Comparison of ENCODE assay signal across 21 cellular contexts in genomic region chr13:71017607-71018006, GRCh38.
"Had no signal": no experiment of that assay in that cellular context is flagged by ENCODE, and none has a peak within 500 bp of the region (broad histone marks: within the 10 kb centered on the region; RNA-seq: fewer than 3 reads in every experiment).

No MANE protein-coding gene starts in this region.

- H3K36me3 ChIP-seq: gastrocnemius medialis, sigmoid colon, thoracic aorta had no signal

- H3K36me3 Mint-ChIP-seq: activated naive CD4-positive, alpha-beta T cell treated with anti-CD3 and anti-CD28 coated beads, Interleukin-2, amount 10 ng/mL, durations not matched to agents 7 days and 5 days; brain; immature natural killer cell; naive thymus-derived CD4-positive, alpha-beta T cell; stimulated activated memory B cell treated with anti-CD40 and anti-IgM and Interleukin-4, amounts not matched to agents 10 μg/mL and 1 μg/mL and 100 μg/mL, for 72 hours had no signal

- H3K4me3 Mint-ChIP-seq: activated naive CD4-positive, alpha-beta T cell treated with anti-CD3 and anti-CD28 coated beads, Interleukin-2, amount 10 ng/mL, durations not matched to agents 7 days and 5 days; activated naive CD8-positive, alpha-beta T cell treated with anti-CD3 and anti-CD28 coated beads, Interleukin-2, amount 50 U/mL, for 24 hours; activated T-cell treated with anti-CD3 and anti-CD28 coated beads, Interleukin-2, amount 50 U/mL, for 4 hours; brain; immature natural killer cell; naive thymus-derived CD4-positive, alpha-beta T cell; stimulated activated memory B cell treated with anti-CD40 and anti-IgM and Interleukin-4, amounts not matched to agents 10 μg/mL and 1 μg/mL and 100 μg/mL, for 72 hours had no signal

- H3K4me3 ChIP-seq: gastrocnemius medialis, psoas muscle, sigmoid colon, thoracic aorta had no signal

- H3K4me1 Mint-ChIP-seq: activated naive CD4-positive, alpha-beta T cell treated with anti-CD3 and anti-CD28 coated beads, Interleukin-2, amount 10 ng/mL, durations not matched to agents 7 days and 5 days; activated naive CD8-positive, alpha-beta T cell treated with anti-CD3 and anti-CD28 coated beads, Interleukin-2, amount 50 U/mL, for 24 hours; brain; naive thymus-derived CD4-positive, alpha-beta T cell; stimulated activated memory B cell treated with anti-CD40 and anti-IgM and Interleukin-4, amounts not matched to agents 10 μg/mL and 1 μg/mL and 100 μg/mL, for 72 hours had no signal

- H3K27ac ChIP-seq: gastrocnemius medialis, psoas muscle, sigmoid colon, thoracic aorta had no signal

- ATAC-seq: activated CD4-positive, CD25-positive, alpha-beta regulatory T cell treated with anti-CD3 and anti-CD28 coated beads, Interleukin-2, amount 50 U/mL, for 24 hours; activated naive CD8-positive, alpha-beta T cell treated with anti-CD3 and anti-CD28 coated beads, Interleukin-2, amount 50 U/mL, for 24 hours; activated T-cell treated with anti-CD3 and anti-CD28 coated beads, Interleukin-2, amount 50 U/mL, for 4 hours; esophagus mucosa; gastrocnemius medialis; naive thymus-derived CD4-positive, alpha-beta T cell; psoas muscle; stimulated activated memory B cell treated with anti-CD40 and anti-IgM and Interleukin-4, amounts not matched to agents 10 μg/mL and 1 μg/mL and 100 μg/mL, for 72 hours had no signal

- H3K27me3 ChIP-seq: gastrocnemius medialis, sigmoid colon had no signal

- H3K27me3 Mint-ChIP-seq: activated naive CD4-positive, alpha-beta T cell treated with anti-CD3 and anti-CD28 coated beads, Interleukin-2, amount 10 ng/mL, durations not matched to agents 7 days and 5 days; activated naive CD8-positive, alpha-beta T cell treated with anti-CD3 and anti-CD28 coated beads, Interleukin-2, amount 50 U/mL, for 24 hours; brain; naive thymus-derived CD4-positive, alpha-beta T cell; stimulated activated memory B cell treated with anti-CD40 and anti-IgM and Interleukin-4, amounts not matched to agents 10 μg/mL and 1 μg/mL and 100 μg/mL, for 72 hours had no signal

- H3K27ac Mint-ChIP-seq: activated naive CD4-positive, alpha-beta T cell treated with anti-CD3 and anti-CD28 coated beads, Interleukin-2, amount 10 ng/mL, durations not matched to agents 7 days and 5 days; activated naive CD8-positive, alpha-beta T cell treated with anti-CD3 and anti-CD28 coated beads, Interleukin-2, amount 50 U/mL, for 24 hours; brain; immature natural killer cell; naive thymus-derived CD4-positive, alpha-beta T cell; stimulated activated memory B cell treated with anti-CD40 and anti-IgM and Interleukin-4, amounts not matched to agents 10 μg/mL and 1 μg/mL and 100 μg/mL, for 72 hours had no signal

- DNase-seq: activated CD4-positive, alpha-beta T cell treated with anti-CD3 and anti-CD28 coated beads, Interleukin-2, amount 50 U/mL, for 1 hour; activated CD8-positive, alpha-beta memory T cell treated with anti-CD3 and anti-CD28 coated beads, Interleukin-2, amount 50 U/mL, for 4 hours; activated naive CD4-positive, alpha-beta T cell treated with anti-CD3 and anti-CD28 coated beads, Interleukin-2, amount 10 ng/mL, durations not matched to agents 7 days and 5 days; activated naive CD8-positive, alpha-beta T cell treated with anti-CD3 and anti-CD28 coated beads, Interleukin-2, amount 50 U/mL, for 24 hours; activated T-cell treated with anti-CD3 and anti-CD28 coated beads, Interleukin-2, amount 50 U/mL, for 4 hours; anterior cingulate cortex; central memory CD4-positive, alpha-beta T cell; gastrocnemius medialis; head of caudate nucleus; immature natural killer cell; mesenchymal stem cell; naive thymus-derived CD4-positive, alpha-beta T cell; psoas muscle; sigmoid colon; stimulated activated CD4-positive, alpha-beta T cell treated with anti-CD3 and anti-CD28 coated beads, Interleukin-4, amount 100 ng/mL, for 4 hours; T1000 had no signal

- H3K4me1 ChIP-seq: gastrocnemius medialis, psoas muscle, sigmoid colon had no signal

- H3K9me3 ChIP-seq: gastrocnemius medialis, psoas muscle, thoracic aorta had no signal

- H3K9me3 Mint-ChIP-seq: activated naive CD4-positive, alpha-beta T cell treated with anti-CD3 and anti-CD28 coated beads, Interleukin-2, amount 10 ng/mL, durations not matched to agents 7 days and 5 days; activated naive CD8-positive, alpha-beta T cell treated with anti-CD3 and anti-CD28 coated beads, Interleukin-2, amount 50 U/mL, for 24 hours; activated T-cell treated with anti-CD3 and anti-CD28 coated beads, Interleukin-2, amount 50 U/mL, for 4 hours; brain; stimulated activated memory B cell treated with anti-CD40 and anti-IgM and Interleukin-4, amounts not matched to agents 10 μg/mL and 1 μg/mL and 100 μg/mL, for 72 hours had no signal
